8 cellular contexts compared by ENCODE assay signal in genomic region chr17:42999003-42999525, GRCh38. TPM values are rescaled to one million over a fixed set of nuclear protein-coding genes. Genes with fewer than 3 reads are reported as not detected.
DNase-seq lines count a peak whose midpoint lies in the region; ATAC-seq and TF ChIP-seq lines count a peak whose summit lies in the region.

No MANE protein-coding gene starts in this region.

- POLR2A ChIA-PET in CD8-positive, alpha-beta T cell (lab: Charles Lee), result interaction anchor here (0.5 to 3.0 kb wide), 15 partner anchors 8 to 485 kb away, joined by 3 to 39 read pairs (median 13); partner anchors contain the start of genes DHX8, IFI35, NBR1 and RND2

- TF ChIP-seq POLR2A in Peyer's patch (IDR thresholded peaks at IDR 0.05) (no peak), ovary (IDR thresholded peaks at IDR 0.05) (no peak)

- H3K4me3 ChIP-seq in CD8-positive, alpha-beta T cell (ENCODE audit: low read depth, low read length), result peak overlapping the region; percentile 61
- H3K4me3 ChIP-seq in Peyer's patch (peak overlapping the region; percentile 49 to 79 (median 68)), esophagus (ENCODE audit: low read depth in 1 of 2, low read length in 2 of 2) (peak overlapping the region; percentile 82 to 90), ovary (peak overlapping the region; percentile 65)

- WGBS in esophagus, 2 donors, result 8 to 11% methylated on average over 10 of the region's 10 CpGs
- WGBS in ovary, 3 donors, result 5 to 10% (median 5%) methylated on average over 10 of the region's 10 CpGs

- TF ChIP-seq EP300 in ovary (IDR thresholded peaks at IDR 0.05), result no peak

- peaks cover 20% of the 10 kb centered on the region for H3K36me3 ChIP-seq in CD8-positive, alpha-beta T cell (ENCODE audit: insufficient read depth, low read length)
- H3K36me3 ChIP-seq in Peyer's patch, result peaks cover 0 to 42% (median 0%) of the 10 kb centered on the region in 3 donors
- peaks cover 9 to 20% of the 10 kb centered on the region in 2 donors for H3K36me3 ChIP-seq in esophagus (ENCODE audit: control insufficient read depth in 2 of 2, insufficient read depth in 2 of 2, low read length in 1 of 2)
- H3K36me3 ChIP-seq in ovary, result no peaks in the 10 kb centered on the region

- ATAC-seq in CD8-positive, alpha-beta T cell, result no peak
- ATAC-seq in HG02884 (IDR thresholded peaks at IDR 0.05; ENCODE audit: unreplicated experiment), result no peak
- ATAC-seq in HG03095 (IDR thresholded peaks at IDR 0.05; ENCODE audit: unreplicated experiment), result no peak

- peak overlapping the region; percentile 99 for H3K27ac Mint-ChIP-seq in CD8-positive, alpha-beta T cell

- H3K36me3 Mint-ChIP-seq in CD8-positive, alpha-beta T cell, result peaks cover 57% of the 10 kb centered on the region

- H3K4me3 Mint-ChIP-seq in CD8-positive, alpha-beta T cell, result peak overlapping the region; percentile 94

- H3K27me3 Mint-ChIP-seq in CD8-positive, alpha-beta T cell (ENCODE audit: low read depth), result no peaks in the 10 kb centered on the region

- no peaks in the 10 kb centered on the region for H3K9me3 Mint-ChIP-seq in CD8-positive, alpha-beta T cell

- intact Hi-C loops in CD8-positive, alpha-beta T cell (cut with DNase I, micrococcal nuclease), result loop anchor here (2.0 to 10.0 kb wide), 5 partner anchors 126 to 1016 kb away; partner anchors contain the start of genes BECN1 (in 1 of the 2), BRCA1 (in 1 of the 2), PSMC3IP (in 1 of the 2) and RAB5C (in 1 of the 2)
- intact Hi-C loops in ovary (cut with DNase I), result loop anchor here in 1 of 4 donors (10.0 kb wide), 1 partner anchor 154 kb away; the partner anchor contains the start of gene AOC2

- no peak for DNase-seq in CD8-positive, alpha-beta T cell
- DNase-seq in Peyer's patch, result no peak
- DNase-seq in ovary, result no peak
- DNase-seq in SW480 (ENCODE audit: low spot score), result no peak
- DNase-seq in inferior parietal cortex (ENCODE audit: extremely low spot score), result no peak

- peaks cover 25% of the 10 kb centered on the region for H3K4me1 Mint-ChIP-seq in CD8-positive, alpha-beta T cell (ENCODE audit: low read depth)

- no peaks in the 10 kb centered on the region for H3K27me3 ChIP-seq in CD8-positive, alpha-beta T cell (ENCODE audit: insufficient read depth, low read length)
- no peaks in the 10 kb centered on the region for H3K27me3 ChIP-seq in Peyer's patch
- H3K27me3 ChIP-seq in esophagus (ENCODE audit: control insufficient read depth in 1 of 2, insufficient read depth in 2 of 2, low read length in 2 of 2), result no peaks in the 10 kb centered on the region
- no peaks in the 10 kb centered on the region for H3K27me3 ChIP-seq in ovary

- H3K9me3 ChIP-seq in CD8-positive, alpha-beta T cell (ENCODE audit: low read length), result no peaks in the 10 kb centered on the region
- H3K9me3 ChIP-seq in Peyer's patch (no peaks in the 10 kb centered on the region), esophagus (ENCODE audit: control insufficient read depth in 2 of 2, insufficient read depth in 1 of 2, low read depth in 1 of 2, low read length in 1 of 2) (no peaks in the 10 kb centered on the region), ovary (no peaks in the 10 kb centered on the region)

- TF ChIP-seq CTCF in CD8-positive, alpha-beta T cell (IDR thresholded peaks at IDR 0.05), result no peak
- TF ChIP-seq CTCF in Peyer's patch (IDR thresholded peaks at IDR 0.05) (no peak), ovary (IDR thresholded peaks at IDR 0.05) (no peak)

- peak overlapping the region; percentile 90 for H3K27ac ChIP-seq in CD8-positive, alpha-beta T cell (ENCODE audit: low read depth, low read length)
- peak overlapping the region; percentile 83 to 94 (median 92) for H3K27ac ChIP-seq in Peyer's patch
- H3K27ac ChIP-seq in esophagus (ENCODE audit: low read depth in 2 of 2, low read length in 1 of 2), result peak overlapping the region; percentile 93 to 98
- peak overlapping the region; percentile 69 to 80 for H3K27ac ChIP-seq in ovary

- CTCF ChIA-PET in CD8-positive, alpha-beta T cell (lab: Charles Lee), result interaction anchor here (1.1 to 2.7 kb wide), 9 partner anchors 8 to 491 kb away, joined by 3 to 16 read pairs (median 5); partner anchors contain the start of genes DHX8, IFI35 and NBR1

- peaks cover 16% of the 10 kb centered on the region for H3K4me1 ChIP-seq in CD8-positive, alpha-beta T cell (ENCODE audit: insufficient read depth, low read length)
- H3K4me1 ChIP-seq in Peyer's patch, result peaks cover 0 to 10% (median 2%) of the 10 kb centered on the region in 4 donors
- H3K4me1 ChIP-seq in esophagus (ENCODE audit: control insufficient read depth in 2 of 2, insufficient read depth in 2 of 2, low read length in 1 of 2), result peaks cover 0 to 5% of the 10 kb centered on the region in 2 donors
- peaks cover 4% of the 10 kb centered on the region for H3K4me1 ChIP-seq in ovary (ENCODE audit: insufficient read depth)

RNA-seq across cellular contexts. Expression of gene RPL27, which starts 0.8 kb away (rescaled TPM):
- 1,000 to 10,000 TPM; 1,796 to 1,873 TPM for total RNA-seq in CD8-positive, alpha-beta T cell
- total RNA-seq in Peyer's patch (1,000 to 10,000 TPM in 1 of 4 donors, 100 to 1,000 TPM in 3; 331 to 1,066 (median 442) TPM), ovary (1,000 to 10,000 TPM; 1,130 to 2,473 (median 1,529) TPM)
- polyA plus RNA-seq in esophagus (1,000 to 10,000 TPM; 2,102 to 2,622 TPM), ovary (1,000 to 10,000 TPM; 3,204 to 5,312 TPM)

RNA-seq across cellular contexts. Expression of gene IFI35, which starts 7.5 kb away (rescaled TPM):
- total RNA-seq in CD8-positive, alpha-beta T cell, result 10 to 100 TPM; 24.3 to 25.6 TPM
- total RNA-seq in Peyer's patch (10 to 100 TPM; 60.1 to 85.8 (median 73.4) TPM), ovary (10 to 100 TPM; 26.3 to 38.3 (median 29.7) TPM)
- polyA plus RNA-seq in esophagus (1 to 10 TPM; 7.4 to 9.0 TPM), ovary (10 to 100 TPM; 13.0 to 39.7 TPM)

RNA-seq across cellular contexts. Expression of gene RUNDC1, which starts 18.7 kb away (rescaled TPM):
- total RNA-seq in CD8-positive, alpha-beta T cell, result 10 to 100 TPM; 19.2 to 19.4 TPM
- 10 to 100 TPM; 17.2 to 37.3 (median 26.9) TPM for total RNA-seq in Peyer's patch
- polyA plus RNA-seq in esophagus, result 1 to 10 TPM; 5.2 to 5.7 TPM
- total RNA-seq in ovary, result 10 to 100 TPM in 5 of 7 donors, 1 to 10 TPM in 2; 8.2 to 19.4 (median 13.3) TPM
- polyA plus RNA-seq in ovary, result 10 to 100 TPM in 1 of 2 donors, 1 to 10 TPM in 1; 6.1 to 12.1 TPM

RNA-seq across cellular contexts. Expression of gene PTGES3L, which starts 19.2 kb away (rescaled TPM):
- under 1 TPM; 0.47 to 0.81 TPM for total RNA-seq in CD8-positive, alpha-beta T cell
- total RNA-seq in Peyer's patch (1 to 10 TPM in 3 of 4 donors, not detected in 1; 1.6 to 6.9 (median 5.5) TPM), ovary (1 to 10 TPM in 1 of 7 donors, under 1 TPM in 5, not detected in 1; 0.45 to 2.6 (median 0.66) TPM)
- polyA plus RNA-seq in esophagus (under 1 TPM; 0.65 to 0.94 TPM), ovary (1 to 10 TPM in 1 of 2 donors, under 1 TPM in 1; 0.56 to 2.1 TPM)

RNA-seq across cellular contexts. Expression of gene VAT1, which starts 23.1 kb away (rescaled TPM):
- total RNA-seq in CD8-positive, alpha-beta T cell, result 10 to 100 TPM; 12.6 to 15.1 TPM
- total RNA-seq in Peyer's patch (10 to 100 TPM; 52.8 to 97.8 (median 71.5) TPM), ovary (100 to 1,000 TPM; 121 to 421 (median 356) TPM)
- polyA plus RNA-seq in esophagus (100 to 1,000 TPM in 1 of 2 donors, 10 to 100 TPM in 1; 97.6 to 103 TPM), ovary (100 to 1,000 TPM; 217 to 251 TPM)
